In the genomic region with DNA sequence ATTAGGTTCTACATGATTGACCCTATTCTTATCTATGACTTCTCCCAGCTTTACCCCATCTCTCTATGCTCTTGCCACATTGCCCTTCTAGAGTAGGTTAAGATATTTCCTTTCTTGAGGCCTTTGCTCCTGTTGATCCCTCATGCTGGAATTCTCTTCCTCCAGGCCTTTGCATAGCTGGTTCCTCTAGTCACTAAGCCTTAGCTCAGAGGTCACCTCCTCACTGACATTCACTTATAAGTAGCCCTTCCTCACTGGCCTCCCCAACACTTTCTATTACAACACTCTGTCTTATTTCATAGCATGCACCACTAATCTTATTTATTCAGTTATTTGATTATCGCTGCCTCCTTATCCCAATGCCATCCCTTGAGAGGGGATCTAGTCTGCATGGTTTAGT, we compare ENCODE assay signal across 17 cellular contexts.
A peak's percentile ranks its signal among the peaks of the same experiment; 100 is the strongest.
DNase-seq lines count a peak whose midpoint lies in the region; ATAC-seq, FAIRE-seq and TF ChIP-seq lines count a peak whose summit lies in the region.
"Had no signal": no experiment of that assay in that cellular context is flagged by ENCODE, and none has a peak within 500 bp of the region (broad histone marks: within the 10 kb centered on the region; RNA-seq: fewer than 3 reads in every experiment).

No MANE protein-coding gene starts in this region.

- H3K4me2 ChIP-seq in astrocyte (ENCODE audit: low read length): no peak overlapping the region

- no peaks in the 10 kb centered on the region for H3K27me3 Mint-ChIP-seq in astrocyte (ENCODE audit: low read depth, unreplicated experiment)

- H3K36me3 ChIP-seq in astrocyte (ENCODE audit: insufficient read depth, low read length) (no peaks in the 10 kb centered on the region), mesodermal cell (ENCODE audit: control insufficient read depth, insufficient read depth, low read length) (no peaks in the 10 kb centered on the region), body of pancreas (replicated peaks in 1 of 2; ENCODE audit: insufficient read depth in 1 of 2, low read depth in 2 of 2) (no peaks in the 10 kb centered on the region)
- H3K36me3 ChIP-seq: HAP-1 had no signal

- H3K4me1 ChIP-seq in astrocyte (ENCODE audit: insufficient read depth, low read length): peaks cover 24% of the 10 kb centered on the region
- H3K4me1 ChIP-seq in mesodermal cell (ENCODE audit: control insufficient read depth, insufficient read depth, low read length, poor library complexity, severe bottlenecking): peaks cover 17% of the 10 kb centered on the region
- no peaks in the 10 kb centered on the region for H3K4me1 ChIP-seq in body of pancreas
- H3K4me1 ChIP-seq: HAP-1 had no signal

- no peak overlapping the region for H3K27ac Mint-ChIP-seq in astrocyte (ENCODE audit: unreplicated experiment)

- WGBS in mesodermal cell (ENCODE audit: insufficient coverage in 2 of 2), 2 experiments: 86% methylated on average over 1 of the region's 1 CpG; no CpG with 5 or more reads in 1 of the 2 experiments
- 81 to 84% methylated on average over 1 of the region's 1 CpG for WGBS in body of pancreas, 2 donors

- no peaks in the 10 kb centered on the region for H3K36me3 Mint-ChIP-seq in astrocyte (ENCODE audit: low read depth, unreplicated experiment)

- DNase-seq in AG10803 (ENCODE audit: low read depth): peak; percentile 30
- no peak for DNase-seq in astrocyte (ENCODE audit: low read depth)
- DNase-seq in activated CD8-positive, alpha-beta memory T cell treated with anti-CD3 and anti-CD28 coated beads for 24 hours: no peak
- DNase-seq in GOT3 (lab: John Stamatoyannopoulos, UW): no peak
- DNase-seq in body of pancreas: no peak
- DNase-seq: DMS 273 treated with DMSO at 0.1 percent for 48 hours, KBM-7, NCI-H1436, NCI-H2029 treated with DMSO at 0.1 percent for 48 hours, NCI-H510A had no signal

- H3K9me3 ChIP-seq in astrocyte (ENCODE audit: insufficient read depth, low read depth, low read length) (no peaks in the 10 kb centered on the region), mesodermal cell (ENCODE audit: control insufficient read depth, low read length) (no peaks in the 10 kb centered on the region), body of pancreas (no peaks in the 10 kb centered on the region)
- H3K9me3 ChIP-seq: HAP-1 had no signal

- no peak overlapping the region for H3K4me3 ChIP-seq in AG10803 (ENCODE audit: low read length)
- H3K4me3 ChIP-seq in astrocyte (ENCODE audit: insufficient read depth, low read depth, low read length): no peak overlapping the region
- no peak overlapping the region for H3K4me3 ChIP-seq in mesodermal cell (ENCODE audit: extremely low read depth, insufficient read depth, low read length, poor library complexity, severe bottlenecking)
- H3K4me3 ChIP-seq in body of pancreas: no peak overlapping the region
- H3K4me3 ChIP-seq: HAP-1 had no signal

- peak; percentile 7 for ATAC-seq in HG02870 (IDR thresholded peaks at IDR 0.05; ENCODE audit: unreplicated experiment)
- ATAC-seq in body of pancreas: no peak
- no peak for ATAC-seq in GM18868 (IDR thresholded peaks at IDR 0.05; ENCODE audit: unreplicated experiment)

- H3K9me3 Mint-ChIP-seq in astrocyte (ENCODE audit: unreplicated experiment): peaks cover 1% of the 10 kb centered on the region

- H2AFZ ChIP-seq in astrocyte (ENCODE audit: low read depth, low read length): no peak overlapping the region

- no peak overlapping the region for H3K4me3 Mint-ChIP-seq in astrocyte (ENCODE audit: unreplicated experiment)

- H3K27me3 ChIP-seq in astrocyte (ENCODE audit: insufficient read depth, low read length) (no peaks in the 10 kb centered on the region), body of pancreas (no peaks in the 10 kb centered on the region)

- H4K20me1 ChIP-seq in astrocyte (ENCODE audit: insufficient read depth, low read length): no peaks in the 10 kb centered on the region

- H3K27ac ChIP-seq in astrocyte (ENCODE audit: low read depth, low read length) (peak overlapping the region; percentile 77), mesodermal cell (ENCODE audit: low read depth, low read length, severe bottlenecking) (peak overlapping the region; percentile 42), body of pancreas (no peak overlapping the region)
- H3K27ac ChIP-seq: C4-2B had no signal

- peaks cover 37% of the 10 kb centered on the region for H3K4me1 Mint-ChIP-seq in astrocyte (ENCODE audit: low read depth, unreplicated experiment)

- peak overlapping the region; percentile 64 for H3K9ac ChIP-seq in astrocyte (ENCODE audit: low read length)

- FAIRE-seq in astrocyte (lab: Jason Lieb, UNC): peak; percentile 34
- FAIRE-seq: A204.1, GM19239 had no signal

- no peaks in the 10 kb centered on the region for H3K79me2 ChIP-seq in astrocyte (ENCODE audit: insufficient read depth, low read length)

- no peak for TF ChIP-seq CTCF in AG10803 (conservative IDR thresholded peaks at IDR 0.05; ENCODE audit: low read length)
- no peak for TF ChIP-seq CTCF in astrocyte (IDR thresholded peaks at IDR 0.05; ENCODE audit: insufficient read depth, low read depth, low read length)
- no peak for TF ChIP-seq CTCF in body of pancreas (IDR thresholded peaks at IDR 0.05)

- intact Hi-C loops in body of pancreas (cut with DNase I): no loop called here

- no peak for TF ChIP-seq POLR2A in body of pancreas (IDR thresholded peaks at IDR 0.05)

Comparison
In these comparisons a context has a peak if more than half of its experiments do, and no peak if none do; other contexts are left out.
1. H3K27ac ChIP-seq: peak in astrocyte (single experiment) and mesodermal cell (single experiment); none in body of pancreas (0 of 4).